Comparison of ENCODE assay signal across 8 cellular contexts in the genomic region with DNA sequence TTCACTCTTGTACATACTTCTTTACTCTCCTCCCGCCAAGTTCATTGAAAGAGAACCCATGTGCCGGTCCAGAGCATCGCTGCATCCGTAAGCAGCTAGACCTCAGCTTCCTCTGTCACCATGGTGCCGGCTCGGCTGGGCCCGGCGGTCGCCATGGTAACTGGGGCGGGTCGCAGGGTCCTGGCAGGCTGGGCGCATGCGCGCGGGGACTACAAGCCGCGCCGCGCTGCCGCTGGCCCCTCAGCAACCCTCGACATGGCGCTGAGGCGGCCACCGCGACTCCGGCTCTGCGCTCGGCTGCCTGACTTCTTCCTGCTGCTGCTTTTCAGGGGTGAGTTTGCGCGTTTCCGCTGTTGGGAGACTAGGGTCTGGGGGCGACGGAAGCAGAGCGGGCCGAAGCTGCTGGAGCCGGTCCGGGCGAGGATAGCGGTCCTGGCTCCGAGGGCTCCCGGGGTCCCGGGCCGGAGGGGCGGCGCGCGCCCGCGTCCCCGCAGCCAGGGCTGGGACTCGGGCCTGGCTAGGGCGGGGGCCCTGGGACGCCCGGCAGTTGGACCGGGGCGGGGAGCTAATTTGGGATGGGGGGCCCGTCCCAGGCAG. TPM values are rescaled to one million over a fixed set of nuclear protein-coding genes. Genes with fewer than 3 reads are reported as not detected.
DNase-seq lines count a peak whose midpoint lies in the region; ATAC-seq, FAIRE-seq and TF ChIP-seq lines count a peak whose summit lies in the region.

A gene (plus strand): TSS at position 244 of the 597 bp plus-strand sequence. CDS start 12 bp downstream, at position 256.

- peak; percentile 89 for ATAC-seq in HG02852 (IDR thresholded peaks at IDR 0.05; ENCODE audit: unreplicated experiment)

- H3K4me2 ChIP-seq in skeletal muscle satellite cell (ENCODE audit: low read length): peak within 1 kb of the TSS; percentile 82

- H3K4me3 ChIP-seq in GM12865 (ENCODE audit: low read depth, low read length) (peak within 1 kb of the TSS; percentile 38), bronchial epithelial cell (ENCODE audit: low read depth, low read length) (peak within 1 kb of the TSS; percentile 23), skeletal muscle satellite cell (ENCODE audit: low read length) (peak within 1 kb of the TSS; percentile 99)

- peak within 1 kb of the TSS; percentile 90 for H3K9ac ChIP-seq in skeletal muscle satellite cell (ENCODE audit: low read depth, low read length)

- TF ChIP-seq CTCF in GM12865 (IDR thresholded peaks at IDR 0.05; ENCODE audit: insufficient read depth, low read depth, low read length, missing control alignments): no peak
- no peak for TF ChIP-seq CTCF in bronchial epithelial cell (IDR thresholded peaks at IDR 0.05; ENCODE audit: insufficient read depth, low read length, severe bottlenecking)

- peaks cover 15% of the 10 kb centered on the region for H3K27me3 ChIP-seq in bronchial epithelial cell (ENCODE audit: control insufficient read depth, insufficient read depth, low read length)
- peaks cover 20% of the 10 kb centered on the region for H3K27me3 ChIP-seq in skeletal muscle satellite cell (ENCODE audit: control insufficient read depth, insufficient read depth, low read length)

- peaks cover 25% of the 10 kb centered on the region for H3K4me1 ChIP-seq in skeletal muscle satellite cell (ENCODE audit: control insufficient read depth, insufficient read depth, low read length)

- no peaks in the 10 kb centered on the region for H3K36me3 ChIP-seq in bronchial epithelial cell (ENCODE audit: control insufficient read depth, insufficient read depth, low read length)
- no peaks in the 10 kb centered on the region for H3K36me3 ChIP-seq in skeletal muscle satellite cell (ENCODE audit: insufficient read depth, low read length)

- peak; percentile 92 for DNase-seq in GM12865 (ENCODE audit: low read depth)
- peak; percentile 92 for DNase-seq in NCI-H1930 (lab: John Stamatoyannopoulos, UW)
- DNase-seq in activated CD4-positive, CD25-positive, alpha-beta regulatory T cell (lab: John Stamatoyannopoulos, UW): peak; percentile 74 to 93 (median 90)
- DNase-seq in bronchial epithelial cell (ENCODE audit: low read depth): peak; percentile 36
- peak; percentile 100 for DNase-seq in iPS-NIHi11 (ENCODE audit: low spot score)
- DNase-seq in OCI-M2 (lab: John Stamatoyannopoulos, UW; ENCODE audit: unreplicated experiment): no peak

- no peak for FAIRE-seq in bronchial epithelial cell (lab: Jason Lieb, UNC)

- H3K9me3 ChIP-seq in skeletal muscle satellite cell (replicated peaks; ENCODE audit: low read length): no peaks in the 10 kb centered on the region

RNA-seq across cellular contexts. Expression of the gene that starts here (rescaled TPM):
- total RNA-seq in bronchial epithelial cell: 0.26 and 1.6 TPM in 2 replicates
- 59.1 and 62.3 TPM in 2 replicates for total RNA-seq in skeletal muscle satellite cell (2012; rRNA removed)

Comparison
In these comparisons a context has a peak if more than half of its experiments do, and no peak if none do; other contexts are left out.
1. H3K4me3 ChIP-seq: peak in every context shown above with its lines; median percentile 99 in skeletal muscle satellite cell; 38 in GM12865; 23 in bronchial epithelial cell.